In genomic region chr7:84237533-84238173, GRCh38 we compare ENCODE assay signal across 13 cellular contexts. TPM values are rescaled to one million over a fixed set of nuclear protein-coding genes. Genes with fewer than 3 reads are reported as not detected.
DNase-seq lines count a peak whose midpoint lies in the region; ATAC-seq and TF ChIP-seq lines count a peak whose summit lies in the region.
"Had no signal": no experiment of that assay in that cellular context is flagged by ENCODE, and none has a peak within 500 bp of the region (broad histone marks: within the 10 kb centered on the region; RNA-seq: fewer than 3 reads in every experiment).

No MANE protein-coding gene starts in this region.

- DNase-seq in AG09319 (ENCODE audit: extremely low read depth, low read depth) (peak; percentile 53), HCEC 1CT (peak; percentile 96), T1000 (lab: John Stamatoyannopoulos, UW) (peak; percentile 5), glomerular visceral epithelial cell (ENCODE audit: extremely low spot score) (peak; percentile 64), immature natural killer cell (no peak), HuH-7.5 (ENCODE audit: low spot score) (no peak), activated gamma-delta T cell (lab: John Stamatoyannopoulos, UW) (no peak)
- DNase-seq: activated T-cell treated with anti-CD3 and anti-CD28 coated beads, Interleukin-2, amount 50 U/mL, for 24 hours; DMS 273 treated with DMSO at 0.1 percent for 48 hours; NCI-H345; T-helper 17 cell had no signal

- peaks cover 0 to 3% (median 2%) of the 10 kb centered on the region in 3 donors for H3K27me3 Mint-ChIP-seq in immature natural killer cell (ENCODE audit: low read depth in 3 of 3)
- H3K27me3 Mint-ChIP-seq: activated T-cell treated with anti-CD3 and anti-CD28 coated beads, Interleukin-2, amount 50 U/mL, for 24 hours; T-helper 17 cell had no signal

- TF ChIP-seq CTCF in AG09319 (IDR thresholded peaks at IDR 0.05; ENCODE audit: low read depth, low read length), result no peak

- H3K4me3 Mint-ChIP-seq in immature natural killer cell, result no peak overlapping the region
- H3K4me3 Mint-ChIP-seq: activated T-cell treated with anti-CD3 and anti-CD28 coated beads, Interleukin-2, amount 50 U/mL, for 24 hours; T-helper 17 cell had no signal

- H3K9me3 Mint-ChIP-seq in immature natural killer cell, result peaks cover 4 to 42% (median 20%) of the 10 kb centered on the region in 6 donors

- ATAC-seq in GM18873 (IDR thresholded peaks at IDR 0.05; ENCODE audit: low FRiP score, unreplicated experiment), result no peak
- ATAC-seq: left lobe of liver, T-helper 17 cell had no signal

- no peak overlapping the region for H3K27ac Mint-ChIP-seq in immature natural killer cell
- H3K27ac Mint-ChIP-seq: activated T-cell treated with anti-CD3 and anti-CD28 coated beads, Interleukin-2, amount 50 U/mL, for 24 hours; T-helper 17 cell had no signal

- no peaks in the 10 kb centered on the region for H3K4me1 Mint-ChIP-seq in immature natural killer cell
- H3K4me1 Mint-ChIP-seq: T-helper 17 cell had no signal

- H3K36me3 Mint-ChIP-seq in immature natural killer cell, result no peaks in the 10 kb centered on the region

RNA-seq across cellular contexts. Expression of gene SEMA3A, which starts 43.1 kb away (rescaled TPM):
- under 1 TPM in 1 of 3 donors, not detected in 2; 0.47 TPM for polyA plus RNA-seq in immature natural killer cell

Comparison
In these comparisons a context has a peak if more than half of its experiments do, and no peak if none do; other contexts are left out.
1. DNase-seq: peak in AG09319 (single experiment), HCEC 1CT (single experiment), T1000 (single experiment) and glomerular visceral epithelial cell (single experiment); none in immature natural killer cell (0 of 3), HuH-7.5 (single experiment) and activated gamma-delta T cell (single experiment).